ENCODE assay signal across 29 cellular contexts in genomic region chr13:105948143-105948542, GRCh38.
"Had no signal": no experiment of that assay in that cellular context is flagged by ENCODE, and none has a peak within 500 bp of the region (broad histone marks: within the 10 kb centered on the region; RNA-seq: fewer than 3 reads in every experiment).

No MANE protein-coding gene starts in this region.

- H3K36me3 Mint-ChIP-seq: activated CD4-positive, alpha-beta memory T cell treated with anti-CD3 and anti-CD28 coated beads for 36 hours; activated naive CD4-positive, alpha-beta T cell treated with anti-CD3 and anti-CD28 coated beads, Interleukin-2, amount 10 ng/mL, durations not matched to agents 7 days and 5 days; activated naive CD8-positive, alpha-beta T cell treated with anti-CD3 and anti-CD28 coated beads, Interleukin-2, amount 10 ng/mL, durations not matched to agents 7 days and 5 days; immature natural killer cell; naive thymus-derived CD4-positive, alpha-beta T cell; neural progenitor cell; stimulated activated naive B cell treated with anti-CD40 and anti-IgM and Interleukin-4, amounts not matched to agents 10 μg/mL and 1 μg/mL and 100 μg/mL, for 72 hours had no signal

- H3K4me3 Mint-ChIP-seq: activated CD4-positive, alpha-beta memory T cell treated with anti-CD3 and anti-CD28 coated beads for 36 hours; activated naive CD4-positive, alpha-beta T cell treated with anti-CD3 and anti-CD28 coated beads, Interleukin-2, amount 10 ng/mL, durations not matched to agents 7 days and 5 days; activated naive CD8-positive, alpha-beta T cell treated with anti-CD3 and anti-CD28 coated beads, Interleukin-2, amount 10 ng/mL, durations not matched to agents 7 days and 5 days; activated T-helper 1 cell treated with anti-CD3 and anti-CD28 coated beads, Interleukin-12 subunit alpha, Interleukin-12 subunit beta, Interleukin-2, Interleukin-4 antibody, amounts not matched to agents 30 ng/mL and 10 ng/mL and 1 ng/mL, durations not matched to agents 14 hours and 24 hours and 36 hours; immature natural killer cell; naive thymus-derived CD4-positive, alpha-beta T cell; neural progenitor cell; stimulated activated naive B cell treated with anti-CD40 and anti-IgM and Interleukin-4, amounts not matched to agents 10 μg/mL and 1 μg/mL and 100 μg/mL, for 72 hours; T-helper 2 cell treated with Interferon-gamma antibody and Interleukin-4, amounts not matched to agents 5 μg/mL and 100 μg/mL, for 36 hours had no signal

- H3K9me3 Mint-ChIP-seq: activated CD4-positive, alpha-beta memory T cell treated with anti-CD3 and anti-CD28 coated beads for 36 hours; activated naive CD4-positive, alpha-beta T cell treated with anti-CD3 and anti-CD28 coated beads, Interleukin-2, amount 10 ng/mL, durations not matched to agents 7 days and 5 days; activated naive CD8-positive, alpha-beta T cell treated with anti-CD3 and anti-CD28 coated beads, Interleukin-2, amount 10 ng/mL, durations not matched to agents 7 days and 5 days; activated T-helper 1 cell treated with anti-CD3 and anti-CD28 coated beads, Interleukin-12 subunit alpha, Interleukin-12 subunit beta, Interleukin-2, Interleukin-4 antibody, amounts not matched to agents 30 ng/mL and 10 ng/mL and 1 ng/mL, durations not matched to agents 14 hours and 24 hours and 36 hours; T-helper 2 cell treated with Interferon-gamma antibody and Interleukin-4, amounts not matched to agents 5 μg/mL and 100 μg/mL, for 36 hours had no signal

- H3K27ac Mint-ChIP-seq: activated CD4-positive, alpha-beta memory T cell treated with anti-CD3 and anti-CD28 coated beads for 36 hours; activated naive CD4-positive, alpha-beta T cell treated with anti-CD3 and anti-CD28 coated beads, Interleukin-2, amount 10 ng/mL, durations not matched to agents 7 days and 5 days; activated naive CD8-positive, alpha-beta T cell treated with anti-CD3 and anti-CD28 coated beads, Interleukin-2, amount 10 ng/mL, durations not matched to agents 7 days and 5 days; activated T-helper 1 cell treated with anti-CD3 and anti-CD28 coated beads, Interleukin-12 subunit alpha, Interleukin-12 subunit beta, Interleukin-2, Interleukin-4 antibody, amounts not matched to agents 30 ng/mL and 10 ng/mL and 1 ng/mL, durations not matched to agents 14 hours and 24 hours and 36 hours; immature natural killer cell; naive thymus-derived CD4-positive, alpha-beta T cell; neural progenitor cell; stimulated activated naive B cell treated with anti-CD40 and anti-IgM and Interleukin-4, amounts not matched to agents 10 μg/mL and 1 μg/mL and 100 μg/mL, for 72 hours; T-helper 2 cell treated with Interferon-gamma antibody and Interleukin-4, amounts not matched to agents 5 μg/mL and 100 μg/mL, for 36 hours had no signal

- H3K4me2 ChIP-seq: neural progenitor cell had no signal

- H3K4me1 ChIP-seq: ascending aorta, esophagus squamous epithelium, neural progenitor cell, stomach, tibial artery, upper lobe of right lung had no signal

- H3K27me3 Mint-ChIP-seq: activated CD4-positive, alpha-beta memory T cell treated with anti-CD3 and anti-CD28 coated beads for 36 hours; activated naive CD4-positive, alpha-beta T cell treated with anti-CD3 and anti-CD28 coated beads, Interleukin-2, amount 10 ng/mL, durations not matched to agents 7 days and 5 days; activated naive CD8-positive, alpha-beta T cell treated with anti-CD3 and anti-CD28 coated beads, Interleukin-2, amount 10 ng/mL, durations not matched to agents 7 days and 5 days; stimulated activated naive B cell treated with anti-CD40 and anti-IgM and Interleukin-4, amounts not matched to agents 10 μg/mL and 1 μg/mL and 100 μg/mL, for 72 hours had no signal

- H3K4me3 ChIP-seq: ascending aorta, esophagus squamous epithelium, neural progenitor cell, stomach, tibial artery, upper lobe of right lung had no signal

- H3K4me1 Mint-ChIP-seq: activated naive CD4-positive, alpha-beta T cell treated with anti-CD3 and anti-CD28 coated beads, Interleukin-2, amount 10 ng/mL, durations not matched to agents 7 days and 5 days; activated naive CD8-positive, alpha-beta T cell treated with anti-CD3 and anti-CD28 coated beads, Interleukin-2, amount 10 ng/mL, durations not matched to agents 7 days and 5 days; immature natural killer cell had no signal

- H2AFZ ChIP-seq: neural progenitor cell had no signal

- DNase-seq: activated CD4-positive, alpha-beta memory T cell treated with anti-CD3 and anti-CD28 coated beads for 36 hours; activated CD4-positive, alpha-beta T cell treated with anti-CD3 and anti-CD28 coated beads for 48 hours; activated CD8-positive, alpha-beta memory T cell treated with anti-CD3 and anti-CD28 coated beads, Interleukin-2, amount 50 U/mL, for 4 hours; activated effector memory CD4-positive, alpha-beta T cell treated with anti-CD3 and anti-CD28 coated beads, Interleukin-2, amount 50 U/mL, for 16 hours; activated naive CD4-positive, alpha-beta T cell treated with anti-CD3 and anti-CD28 coated beads, Interleukin-2, amount 10 ng/mL, durations not matched to agents 7 days and 5 days; activated naive CD8-positive, alpha-beta T cell treated with anti-CD3 and anti-CD28 coated beads, Interleukin-2, amount 10 ng/mL, durations not matched to agents 7 days and 5 days; activated T-cell treated with anti-CD3 and anti-CD28 coated beads, Interleukin-2, amount 50 U/mL, for 1 hour; caudate nucleus; esophagus squamous epithelium; immature natural killer cell; kidney; left colon; mammary epithelial cell; midbrain; naive thymus-derived CD4-positive, alpha-beta T cell; posterior cingulate gyrus; right cardiac atrium; stimulated activated CD4-positive, alpha-beta T cell treated with anti-CD3 and anti-CD28 coated beads, Interleukin-15, amount 100 ng/mL, for 24 hours; stimulated activated CD4-positive, alpha-beta T cell treated with anti-CD3 and anti-CD28 coated beads, Interleukin-2, amount 100 ng/mL, for 24 hours; stimulated activated naive B cell treated with anti-CD40 and anti-IgM and Interleukin-4, amounts not matched to agents 10 μg/mL and 1 μg/mL and 100 μg/mL, for 72 hours; stomach; T-helper 1 cell; tibial artery; upper lobe of right lung had no signal

- H3K36me3 ChIP-seq: ascending aorta, esophagus squamous epithelium, neural progenitor cell, stomach, tibial artery, upper lobe of right lung had no signal

- H3K27me3 ChIP-seq: ascending aorta, esophagus squamous epithelium, neural progenitor cell, stomach, tibial artery, upper lobe of right lung had no signal

- H3K27ac ChIP-seq: ascending aorta, epithelial cell of prostate, esophagus squamous epithelium, neural progenitor cell, stomach, tibial artery, upper lobe of right lung had no signal

- H3K9me3 ChIP-seq: ascending aorta, esophagus squamous epithelium, stomach, tibial artery, upper lobe of right lung had no signal
